In the genomic region with DNA sequence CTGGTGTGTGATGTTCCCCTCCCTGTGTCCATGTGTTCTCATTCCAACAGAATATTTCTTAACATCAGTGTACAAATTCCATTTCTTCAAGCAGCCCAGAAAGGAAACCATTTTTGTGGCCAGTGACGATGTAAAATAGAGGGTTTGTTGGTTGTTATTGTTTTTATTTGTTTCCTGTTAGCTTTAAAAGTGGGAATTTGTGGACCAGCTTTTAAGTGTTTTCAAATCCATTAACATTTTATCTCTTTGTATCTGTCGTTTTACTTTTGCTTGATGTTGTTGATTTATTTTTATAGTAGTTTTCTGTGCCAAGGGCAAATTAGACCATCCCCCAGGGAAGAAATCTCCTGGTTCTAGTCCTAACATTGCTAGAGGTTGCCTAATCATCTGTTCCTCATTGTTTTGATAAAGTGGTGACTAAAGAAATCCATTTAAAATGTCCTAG, we compare ENCODE assay signal across 1 cellular context.
TF ChIP-seq lines count a peak whose summit lies in the region.

No MANE protein-coding gene starts in this region.

TF ChIP-seq in HepG2, 621 proteins besides CTCF, POLR2A, EP300 and RAD21 (continued from another document):
- TF ChIP-seq, protein P1, sequence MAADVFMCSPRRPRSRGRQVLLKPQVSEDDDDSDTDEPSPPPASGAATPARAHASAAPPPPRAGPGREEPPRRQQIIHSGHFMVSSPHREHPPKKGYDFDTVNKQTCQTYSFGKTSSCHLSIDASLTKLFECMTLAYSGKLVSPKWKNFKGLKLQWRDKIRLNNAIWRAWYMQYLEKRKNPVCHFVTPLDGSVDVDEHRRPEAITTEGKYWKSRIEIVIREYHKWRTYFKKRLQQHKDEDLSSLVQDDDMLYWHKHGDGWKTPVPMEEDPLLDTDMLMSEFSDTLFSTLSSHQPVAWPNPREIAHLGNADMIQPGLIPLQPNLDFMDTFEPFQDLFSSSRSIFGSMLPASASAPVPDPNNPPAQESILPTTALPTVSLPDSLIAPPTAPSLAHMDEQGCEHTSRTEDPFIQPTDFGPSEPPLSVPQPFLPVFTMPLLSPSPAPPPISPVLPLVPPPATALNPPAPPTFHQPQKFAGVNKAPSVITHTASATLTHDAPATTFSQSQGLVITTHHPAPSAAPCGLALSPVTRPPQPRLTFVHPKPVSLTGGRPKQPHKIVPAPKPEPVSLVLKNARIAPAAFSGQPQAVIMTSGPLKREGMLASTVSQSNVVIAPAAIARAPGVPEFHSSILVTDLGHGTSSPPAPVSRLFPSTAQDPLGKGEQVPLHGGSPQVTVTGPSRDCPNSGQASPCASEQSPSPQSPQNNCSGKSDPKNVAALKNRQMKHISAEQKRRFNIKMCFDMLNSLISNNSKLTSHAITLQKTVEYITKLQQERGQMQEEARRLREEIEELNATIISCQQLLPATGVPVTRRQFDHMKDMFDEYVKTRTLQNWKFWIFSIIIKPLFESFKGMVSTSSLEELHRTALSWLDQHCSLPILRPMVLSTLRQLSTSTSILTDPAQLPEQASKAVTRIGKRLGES (CRISPR knock-in tag; IDR thresholded peaks at IDR 0.05; ENCODE audit: borderline replicate concordance): no peak
- TF ChIP-seq RARG (CRISPR knock-in tag; IDR thresholded peaks at IDR 0.05; ENCODE audit: low read depth) (no peak), HNRNPLL (IDR thresholded peaks at IDR 0.05; ENCODE audit: low read depth, low read length, poor library complexity, severe bottlenecking) (no peak)
